In the genomic region with DNA sequence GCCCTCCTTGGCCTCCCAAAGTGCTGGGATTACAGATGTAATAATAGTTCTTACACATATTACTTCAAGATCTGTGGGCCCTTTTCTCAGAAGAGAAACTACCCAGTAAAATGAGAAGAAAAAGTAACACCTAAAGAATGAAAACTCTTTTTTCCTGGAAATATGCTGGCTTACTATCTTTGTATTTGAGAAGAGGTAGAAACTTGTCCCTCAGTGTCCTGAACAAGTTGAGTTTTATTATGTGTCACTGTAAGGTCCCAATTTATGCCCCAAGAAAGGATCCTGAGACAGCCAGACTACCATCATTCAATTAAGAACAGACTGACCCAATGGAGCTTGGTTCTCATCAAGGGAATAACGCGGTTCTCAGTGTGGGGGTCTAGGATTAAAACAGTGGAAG, we compare ENCODE assay signal across 19 cellular contexts.
"Had no signal": no experiment of that assay in that cellular context is flagged by ENCODE, and none has a peak within 500 bp of the region (broad histone marks: within the 10 kb centered on the region; RNA-seq: fewer than 3 reads in every experiment).

No MANE protein-coding gene starts in this region.

- H3K4me3 Mint-ChIP-seq: IgD-negative memory B cell had no signal

- H3K9me3 Mint-ChIP-seq: IgD-negative memory B cell had no signal

- H3K27me3 Mint-ChIP-seq: IgD-negative memory B cell had no signal

- DNase-seq: Kasumi-1, MM.1S, NCI-H1092 treated with DMSO at 0.1 percent for 48 hours, NCI-H1436, NCI-H187, NCI-H2029, NCI-H2081 treated with DMSO at 0.1 percent for 48 hours, NCI-H2171, NCI-H226, NCI-H446, NCI-H510A, NCI-H524 treated with DMSO at 0.1 percent for 48 hours, NCI-H69, NCI-H774, Right ventricle myocardium superior, RPMI8226, SIG-M5 had no signal

- ATAC-seq: K562 had no signal

- H3K27ac Mint-ChIP-seq: IgD-negative memory B cell had no signal
